ENCODE assay signal across 7 cellular contexts in genomic region chr18:7789853-7790552, GRCh38.
A peak's percentile ranks its signal among the peaks of the same experiment; 100 is the strongest.
DNase-seq lines count a peak whose midpoint lies in the region; ATAC-seq and TF ChIP-seq lines count a peak whose summit lies in the region.

No MANE protein-coding gene starts in this region.

- DNase-seq in H9 = peak; percentile 65
- DNase-seq in NCI-H82 (lab: John Stamatoyannopoulos, UW) = peak; percentile 84
- peak; percentile 31 for DNase-seq in epithelial cell of proximal tubule (ENCODE audit: low read depth)
- no peak for DNase-seq in osteocyte (ENCODE audit: extremely low spot score, unreplicated experiment)
- DNase-seq in stimulated activated naive CD4-positive, alpha-beta T cell (lab: John Stamatoyannopoulos, UW) = no peak
- DNase-seq in stimulated activated CD4-positive, alpha-beta T cell treated with anti-CD3 and anti-CD28 coated beads, Interleukin-1b, Interleukin-23, amount 100 ng/mL, for 48 hours = no peak

- no peak overlapping the region for H4K91ac ChIP-seq in H9 (ENCODE audit: insufficient read length, low read depth, low read length)

- H3K4me1 Mint-ChIP-seq in H9 = peaks cover 14% of the 10 kb centered on the region in 2 experiments
- H3K4me1 Mint-ChIP-seq in osteocyte (ENCODE audit: unreplicated experiment) = peaks cover 17% of the 10 kb centered on the region

- H3K9me3 Mint-ChIP-seq in H9 = no peaks in the 10 kb centered on the region
- no peaks in the 10 kb centered on the region for H3K9me3 Mint-ChIP-seq in osteocyte (ENCODE audit: unreplicated experiment)

- H3K9me3 ChIP-seq in H9 (ENCODE audit: control insufficient read depth, low read depth, low read length) = no peaks in the 10 kb centered on the region

- WGBS in H9 (ENCODE audit: extremely low coverage, insufficient read length, low lambda C conversion rate) = no CpG with 5 or more reads among the region's 5 CpGs

- peaks cover 2% of the 10 kb centered on the region; the same call in 1 of the 2 replicates for H3K79me2 ChIP-seq in H9 (ENCODE audit: insufficient read depth, low read length)

- H3K4me2 ChIP-seq in H9 (ENCODE audit: insufficient read depth, insufficient read length, low read length) = no peak overlapping the region

- TF ChIP-seq CTCF in H9 (conservative IDR thresholded peaks at IDR 0.05) = peak; percentile 72
- TF ChIP-seq CTCF in epithelial cell of proximal tubule (conservative IDR thresholded peaks at IDR 0.05; ENCODE audit: low read depth, low read length) = peak; percentile 67
- peak; percentile 76 for TF ChIP-seq CTCF in osteocyte (IDR thresholded peaks at IDR 0.05)

- H4K20me1 ChIP-seq in H9 (ENCODE audit: control insufficient read depth, insufficient read depth, insufficient read length) = no peaks in the 10 kb centered on the region

- no peaks in the 10 kb centered on the region for H3K79me1 ChIP-seq in H9 (ENCODE audit: insufficient read depth, low read depth, low read length, poor library complexity, severe bottlenecking)

- no peak overlapping the region for H2BK120ac ChIP-seq in H9 (ENCODE audit: low read depth, low read length, poor library complexity, severe bottlenecking)

- ATAC-seq in GM18517 (IDR thresholded peaks at IDR 0.05; ENCODE audit: unreplicated experiment) = no peak

- no peaks in the 10 kb centered on the region for H3K4me1 ChIP-seq in H9 (ENCODE audit: insufficient read depth, low read length)

- no peak overlapping the region for H3K56ac ChIP-seq in H9 (ENCODE audit: insufficient read length, low read depth, low read length)

- H3K27ac ChIP-seq in H9 (ENCODE audit: insufficient read length, low read depth, low read length) = no peak overlapping the region

- H3K4me3 ChIP-seq in epithelial cell of proximal tubule (ENCODE audit: low read depth, low read length) = no peak overlapping the region

- no peak overlapping the region for H2BK5ac ChIP-seq in H9 (ENCODE audit: insufficient read length, low read length)

- no peaks in the 10 kb centered on the region for H3K27me3 ChIP-seq in H9 (ENCODE audit: insufficient read depth, low read length)

- no peak overlapping the region for H3T11ph ChIP-seq in H9 (ENCODE audit: low read length)

- no peak overlapping the region for H4K5ac ChIP-seq in H9 (ENCODE audit: insufficient read length, low read depth, low read length)

- H3K18ac ChIP-seq in H9 (ENCODE audit: insufficient read length, low read depth, low read length) = no peak overlapping the region

- H3K27ac Mint-ChIP-seq in H9 (peak overlapping the region; percentile 72 to 93 (median 92); a peak in 6 of 7 replicates), osteocyte (ENCODE audit: unreplicated experiment) (peak overlapping the region; percentile 84)

- no peak overlapping the region for H3K14ac ChIP-seq in H9 (ENCODE audit: insufficient read depth, low read length)

- H3K9ac ChIP-seq in H9 (ENCODE audit: extremely low read depth, insufficient read length, low read length) = no peak overlapping the region

- no peak overlapping the region for H2AK5ac ChIP-seq in H9 (ENCODE audit: insufficient read length, low read length)

- H2AFZ ChIP-seq in H9 (ENCODE audit: low read length) = no peak overlapping the region

- no peak overlapping the region for H4K8ac ChIP-seq in H9 (replicated peaks; ENCODE audit: insufficient read length, low read depth, low read length)

- H3K27me3 Mint-ChIP-seq in H9 (ENCODE audit: low read depth) (no peaks in the 10 kb centered on the region), osteocyte (ENCODE audit: unreplicated experiment) (no peaks in the 10 kb centered on the region)

- no peak overlapping the region for H2BK12ac ChIP-seq in H9 (ENCODE audit: insufficient read length, low read depth, low read length)

- H3K23ac ChIP-seq in H9 (ENCODE audit: insufficient read length, low read depth, low read length) = no peak overlapping the region

- H2BK15ac ChIP-seq in H9 (ENCODE audit: low read depth, low read length) = no peak overlapping the region

- no peak overlapping the region for H2BK20ac ChIP-seq in H9 (ENCODE audit: low read depth, low read length, poor library complexity, severe bottlenecking)

- H3K4me3 Mint-ChIP-seq in H9 (peak overlapping the region in 1 of 2 experiments; percentile 15; a peak in 2 of 5 replicates), osteocyte (ENCODE audit: unreplicated experiment) (no peak overlapping the region)

- H3K36me3 Mint-ChIP-seq in H9 (ENCODE audit: insufficient read depth in 1 of 3, low read depth in 3 of 3) (no peaks in the 10 kb centered on the region), osteocyte (ENCODE audit: unreplicated experiment) (no peaks in the 10 kb centered on the region)

- H3K4ac ChIP-seq in H9 (ENCODE audit: low read depth, low read length) = no peak overlapping the region

- H3K23me2 ChIP-seq in H9 (ENCODE audit: insufficient read length, low read depth, low read length, poor library complexity, severe bottlenecking) = no peaks in the 10 kb centered on the region

Comparison
In these comparisons a context has a peak if more than half of its experiments do, and no peak if none do; other contexts are left out.
1. DNase-seq: peak in H9 (single experiment), NCI-H82 (single experiment) and epithelial cell of proximal tubule (single experiment); none in osteocyte (single experiment), stimulated activated naive CD4-positive, alpha-beta T cell (0 of 6) and stimulated activated CD4-positive, alpha-beta T cell treated with anti-CD3 and anti-CD28 coated beads, Interleukin-1b, Interleukin-23, amount 100 ng/mL, for 48 hours (single experiment).
2. Peak in every context shown above with its lines, with median percentiles within 50 percentile points of each other: CTCF ChIP-seq.